9 cellular contexts compared by ENCODE assay signal in the genomic region with DNA sequence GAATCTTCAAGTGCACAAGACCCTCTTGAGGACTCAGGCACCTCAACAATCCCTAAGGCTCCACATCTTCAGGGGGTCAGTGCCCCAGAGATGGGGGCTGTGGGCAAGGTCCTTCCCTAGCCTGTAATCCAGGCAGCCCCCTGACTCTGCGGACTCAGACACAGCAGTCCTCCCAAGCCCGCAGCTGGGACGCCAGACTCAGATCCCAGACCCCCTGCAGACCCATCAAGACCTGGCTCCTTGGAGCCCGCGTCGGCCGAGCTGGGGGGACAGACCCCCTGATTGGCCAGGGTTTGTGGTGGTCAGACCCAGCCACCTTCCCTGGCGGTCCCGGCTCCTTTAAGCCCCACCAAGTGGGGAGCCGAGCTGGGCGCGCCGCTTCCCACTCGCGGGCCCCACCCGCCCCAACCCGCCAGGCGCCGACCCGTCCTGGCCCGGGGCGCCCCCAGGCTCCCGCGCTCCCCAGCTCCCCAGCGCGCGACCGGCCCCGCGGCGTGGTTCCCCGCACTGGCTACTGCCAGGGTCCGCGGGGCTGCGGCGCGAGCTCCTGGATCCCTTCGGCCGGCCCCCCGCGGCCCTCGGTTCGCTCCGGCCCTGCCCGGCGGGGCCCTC. TPM values are rescaled to one million over a fixed set of nuclear protein-coding genes. Genes with fewer than 3 reads are reported as not detected.
DNase-seq lines count a peak whose midpoint lies in the region; ATAC-seq and TF ChIP-seq lines count a peak whose summit lies in the region.
"Had no signal": no experiment of that assay in that cellular context is flagged by ENCODE, and none has a peak within 500 bp of the region (broad histone marks: within the 10 kb centered on the region; RNA-seq: fewer than 3 reads in every experiment).

No MANE protein-coding gene starts in this region.

- H3K4me3 Mint-ChIP-seq in activated T-helper 2 cell treated with anti-CD3 and anti-CD28 coated beads, Interferon-gamma antibody, Interleukin-2, Interleukin-4, amounts not matched to agents 10 μg/mL and 5 μg/mL and 100 μg/mL, durations not matched to agents 14 hours and 24 hours and 36 hours (ENCODE audit: low read depth): no peak overlapping the region

- POLR2A ChIA-PET in Panc1 (lab: Charles Lee): no interaction called here

- intact Hi-C loops in Panc1 (cut with micrococcal nuclease; ENCODE audit: unreplicated experiment): no loop called here
- intact Hi-C loops in activated T-helper 2 cell treated with anti-CD3 and anti-CD28 coated beads, Interferon-gamma antibody, Interleukin-2, Interleukin-4, amounts not matched to agents 10 μg/mL and 5 μg/mL and 100 μg/mL, durations not matched to agents 14 hours and 24 hours and 36 hours (cut with micrococcal nuclease): no loop called here

- H3K27ac ChIP-seq in Panc1 (ENCODE audit: low read length) (peak overlapping the region; percentile 55; the same call in 1 of the 2 replicates), fibroblast of lung (ENCODE audit: insufficient read depth, low read length) (peak overlapping the region; percentile 74)

- H2AFZ ChIP-seq in fibroblast of lung (ENCODE audit: low read length) (no peak overlapping the region), neuron (ENCODE audit: low read depth, low read length) (peak overlapping the region; percentile 79)

- no peaks in the 10 kb centered on the region for H3K36me3 ChIP-seq in BE2C
- H3K36me3 ChIP-seq in Panc1 (ENCODE audit: control insufficient read depth, insufficient read depth, low read length): no peaks in the 10 kb centered on the region
- no peaks in the 10 kb centered on the region for H3K36me3 ChIP-seq in fibroblast of lung (ENCODE audit: control insufficient read depth, insufficient read depth, low read length)
- H3K36me3 ChIP-seq in neuron (ENCODE audit: insufficient read depth, low read length): no peaks in the 10 kb centered on the region

- no peaks in the 10 kb centered on the region for H3K27me3 ChIP-seq in BE2C
- no peaks in the 10 kb centered on the region for H3K27me3 ChIP-seq in Panc1 (ENCODE audit: control insufficient read depth, insufficient read depth, low read length)
- no peaks in the 10 kb centered on the region for H3K27me3 ChIP-seq in fibroblast of lung (ENCODE audit: control insufficient read depth, insufficient read depth, low read length)
- H3K27me3 ChIP-seq in neuron (ENCODE audit: insufficient read depth, low read length): peaks cover 7% of the 10 kb centered on the region

- H3K4me3 ChIP-seq in BE2C (ENCODE audit: low read depth, low read length): peak overlapping the region; percentile 56
- peak overlapping the region; percentile 50 to 70 for H3K4me3 ChIP-seq in Panc1 (ENCODE audit: low read depth in 2 of 2, low read length in 2 of 2)
- H3K4me3 ChIP-seq in fibroblast of lung (replicated peaks in 1 of 4; ENCODE audit: control extremely low read depth in 1 of 4, insufficient read depth in 1 of 4, low read depth in 3 of 4, low read length in 4 of 4): peak overlapping the region; percentile 84 to 93 (median 88)
- H3K4me3 ChIP-seq in neuron (ENCODE audit: low read length): peak overlapping the region; percentile 79
- H3K4me3 ChIP-seq: GM12878 had no signal

- CTCF ChIA-PET in Panc1 (lab: Charles Lee): interaction anchor here (0.7 kb wide), 1 partner anchor 244 kb away, joined by 5 read pairs; no protein-coding TSS in a partner anchor

- no TSS peak for BruUV-seq in Panc1 (replicated peaks; lab: Mats Ljungman, UMichigan)

- ATAC-seq in Panc1: peak; percentile 15
- ATAC-seq: GM12878 had no signal

- peaks cover 9% of the 10 kb centered on the region for H3K4me1 Mint-ChIP-seq in activated T-helper 2 cell treated with anti-CD3 and anti-CD28 coated beads, Interferon-gamma antibody, Interleukin-2, Interleukin-4, amounts not matched to agents 10 μg/mL and 5 μg/mL and 100 μg/mL, durations not matched to agents 14 hours and 24 hours and 36 hours (ENCODE audit: low read depth)

- peak overlapping the region; percentile 84 for H3K9ac ChIP-seq in fibroblast of lung (ENCODE audit: insufficient read depth, low read length)

- H3K79me2 ChIP-seq in fibroblast of lung (ENCODE audit: control insufficient read depth, insufficient read depth, low read length): peaks cover 45% of the 10 kb centered on the region

- no peaks in the 10 kb centered on the region for H4K20me1 ChIP-seq in fibroblast of lung (ENCODE audit: control insufficient read depth, extremely low read depth, insufficient read depth, low read length)

- peaks cover 58% of the 10 kb centered on the region for H3K27me3 Mint-ChIP-seq in activated T-helper 2 cell treated with anti-CD3 and anti-CD28 coated beads, Interferon-gamma antibody, Interleukin-2, Interleukin-4, amounts not matched to agents 10 μg/mL and 5 μg/mL and 100 μg/mL, durations not matched to agents 14 hours and 24 hours and 36 hours (ENCODE audit: low read depth)

- peak overlapping the region; percentile 93 for H3K4me2 ChIP-seq in fibroblast of lung (ENCODE audit: extremely low read depth, insufficient read depth, low read length)

- in situ Hi-C loops in Panc1 (cut with HindIII; ENCODE audit: low pct_unique_long_range_greater_than_20kb, low sequenced_read_pairs): no loop called here

- DNase-seq in BE2C (peak; percentile 5), Panc1 (ENCODE audit: low read depth, low spot score) (no peak), fibroblast of lung (ENCODE audit: low read depth in 2 of 2) (no peak), GF-D8 (lab: John Stamatoyannopoulos, UW) (no peak), GM19238 (ENCODE audit: insufficient read length, low spot score) (no peak), NCI-H524 treated with DMSO at 0.1 percent for 48 hours (lab: John Stamatoyannopoulos, UW) (no peak)
- no peak for DNase-seq in activated T-helper 2 cell treated with anti-CD3 and anti-CD28 coated beads, Interferon-gamma antibody, Interleukin-2, Interleukin-4, amounts not matched to agents 10 μg/mL and 5 μg/mL and 100 μg/mL, durations not matched to agents 14 hours and 24 hours and 36 hours (ENCODE audit: low spot score)

- H3K4me1 ChIP-seq in BE2C (peaks cover 7% of the 10 kb centered on the region), Panc1 (ENCODE audit: control insufficient read depth, insufficient read depth, low read length) (peaks cover 42% of the 10 kb centered on the region), fibroblast of lung (ENCODE audit: control insufficient read depth, extremely low read depth, insufficient read depth, low read length) (peaks cover 30% of the 10 kb centered on the region), neuron (ENCODE audit: insufficient read depth, low read length) (peaks cover 35% of the 10 kb centered on the region)

- no peaks in the 10 kb centered on the region for H3K9me3 Mint-ChIP-seq in activated T-helper 2 cell treated with anti-CD3 and anti-CD28 coated beads, Interferon-gamma antibody, Interleukin-2, Interleukin-4, amounts not matched to agents 10 μg/mL and 5 μg/mL and 100 μg/mL, durations not matched to agents 14 hours and 24 hours and 36 hours

- TF ChIP-seq CTCF in BE2C (IDR thresholded peaks at IDR 0.05; ENCODE audit: low read depth, low read length) (no peak), Panc1 (IDR thresholded peaks at IDR 0.05) (no peak), fibroblast of lung (conservative IDR thresholded peaks at IDR 0.05 in 1 of 2, IDR thresholded peaks at IDR 0.05 in 1 of 2; ENCODE audit: low read depth in 1 of 2, low read length in 2 of 2) (no peak)

- H3K27ac Mint-ChIP-seq in activated T-helper 2 cell treated with anti-CD3 and anti-CD28 coated beads, Interferon-gamma antibody, Interleukin-2, Interleukin-4, amounts not matched to agents 10 μg/mL and 5 μg/mL and 100 μg/mL, durations not matched to agents 14 hours and 24 hours and 36 hours: no peak overlapping the region

- H3K9me3 ChIP-seq in BE2C: no peaks in the 10 kb centered on the region
- no peaks in the 10 kb centered on the region for H3K9me3 ChIP-seq in Panc1 (ENCODE audit: control insufficient read depth, insufficient read depth, low read depth, low read length)
- no peaks in the 10 kb centered on the region for H3K9me3 ChIP-seq in fibroblast of lung (ENCODE audit: control insufficient read depth, insufficient read depth, low read depth, low read length)
- no peaks in the 10 kb centered on the region for H3K9me3 ChIP-seq in neuron (ENCODE audit: low read length)

- H3K36me3 Mint-ChIP-seq in activated T-helper 2 cell treated with anti-CD3 and anti-CD28 coated beads, Interferon-gamma antibody, Interleukin-2, Interleukin-4, amounts not matched to agents 10 μg/mL and 5 μg/mL and 100 μg/mL, durations not matched to agents 14 hours and 24 hours and 36 hours (ENCODE audit: low read depth): no peaks in the 10 kb centered on the region

RNA-seq across cellular contexts. Expression of a gene that starts 0.5 kb away (rescaled TPM):
- polyA plus RNA-seq in BE2C (2012; ENCODE audit: insufficient read depth, insufficient read length, low read depth): 6.4 TPM
- total RNA-seq in Panc1 (2021; ENCODE audit: unreplicated experiment) (20.2 TPM), fibroblast of lung (33.9 and 49.0 TPM in 2 replicates)
- 25.3 TPM for polyA plus RNA-seq in Panc1 (2012; ENCODE audit: insufficient read length)
- 10.1 and 12.4 TPM in 2 replicates for polyA plus RNA-seq in fibroblast of lung
- polyA plus RNA-seq in fibroblast of lung (2012): 25.2 and 39.1 TPM in 2 replicates
- 28.9 and 38.6 TPM in 2 replicates for polyA minus RNA-seq in fibroblast of lung (ENCODE audit: low replicate concordance)
- total RNA-seq in activated T-helper 2 cell treated with anti-CD3 and anti-CD28 coated beads, Interferon-gamma antibody, Interleukin-2, Interleukin-4, amounts not matched to agents 10 μg/mL and 5 μg/mL and 100 μg/mL, durations not matched to agents 14 hours and 24 hours and 36 hours: 2.3 and 2.4 TPM in 2 replicates
- total RNA-seq: GM12878 had no signal
- polyA plus RNA-seq: GM12878 had no signal

RNA-seq across cellular contexts. Expression of a gene that starts 54.0 kb away (rescaled TPM):
- not detected for polyA plus RNA-seq in BE2C (2012; ENCODE audit: insufficient read depth, insufficient read length, low read depth)
- total RNA-seq in Panc1 (2021; ENCODE audit: unreplicated experiment) (not detected), fibroblast of lung (not detected in 2 replicates)
- polyA plus RNA-seq in Panc1 (2012; ENCODE audit: insufficient read length): not detected
- polyA plus RNA-seq in fibroblast of lung: not detected in 2 replicates
- polyA plus RNA-seq in fibroblast of lung (2012): not detected in 2 replicates
- polyA minus RNA-seq in fibroblast of lung (ENCODE audit: low replicate concordance): not detected in 2 replicates
- not detected in 2 replicates for total RNA-seq in activated T-helper 2 cell treated with anti-CD3 and anti-CD28 coated beads, Interferon-gamma antibody, Interleukin-2, Interleukin-4, amounts not matched to agents 10 μg/mL and 5 μg/mL and 100 μg/mL, durations not matched to agents 14 hours and 24 hours and 36 hours
- total RNA-seq: GM12878 had no signal
- polyA plus RNA-seq: GM12878 had no signal
